16 cellular contexts compared by ENCODE assay signal in the genomic region with DNA sequence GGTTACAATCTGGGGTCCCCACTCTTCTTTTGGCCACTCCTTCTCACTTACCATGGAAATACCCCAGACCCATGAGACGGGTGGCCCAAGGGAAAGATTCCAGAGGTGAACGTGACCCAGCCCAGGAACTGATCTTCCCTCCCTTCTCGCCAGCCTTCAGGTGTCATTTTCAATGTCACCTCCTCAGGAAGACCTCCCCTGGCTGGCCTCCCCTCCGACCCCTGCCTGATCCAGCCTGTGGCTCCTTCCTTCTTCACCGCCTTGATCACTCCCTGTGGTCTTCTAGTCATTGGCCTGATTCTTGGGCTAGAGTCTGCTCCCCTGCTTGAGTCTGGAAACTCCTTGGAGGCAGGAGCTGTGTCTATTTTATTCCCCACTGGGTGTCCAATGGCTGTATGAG.
A peak's percentile ranks its signal among the peaks of the same experiment; 100 is the strongest.
DNase-seq lines count a peak whose midpoint lies in the region; ATAC-seq, FAIRE-seq and TF ChIP-seq lines count a peak whose summit lies in the region.
"Had no signal": no experiment of that assay in that cellular context is flagged by ENCODE, and none has a peak within 500 bp of the region (broad histone marks: within the 10 kb centered on the region; RNA-seq: fewer than 3 reads in every experiment).

No MANE protein-coding gene starts in this region.

- no peak overlapping the region for H3K9ac ChIP-seq in endodermal cell (ENCODE audit: extremely low read depth, low read length, poor library complexity, severe bottlenecking)

- no peaks in the 10 kb centered on the region for H3K9me3 Mint-ChIP-seq in endodermal cell
- H3K9me3 Mint-ChIP-seq in activated naive CD8-positive, alpha-beta T cell treated with anti-CD3 and anti-CD28 coated beads, Interleukin-2, amount 50 U/mL, for 24 hours: no peaks in the 10 kb centered on the region

- peak overlapping the region; percentile 32 for H3K27ac Mint-ChIP-seq in endodermal cell
- no peak overlapping the region for H3K27ac Mint-ChIP-seq in activated naive CD8-positive, alpha-beta T cell treated with anti-CD3 and anti-CD28 coated beads, Interleukin-2, amount 50 U/mL, for 24 hours

- WGBS in endodermal cell (ENCODE audit: insufficient coverage in 1 of 2, insufficient read length in 1 of 2), 2 experiments: 89 to 94% methylated on average over 4 to 5 of the region's 5 CpGs
- 71 to 82% (median 72%) methylated on average over 5 of the region's 5 CpGs for WGBS in small intestine, 3 donors

- intact Hi-C loops in Right ventricle myocardium superior (cut with DNase I): no loop called here
- intact Hi-C loops in left colon (cut with DNase I, micrococcal nuclease): no loop called here

- no peak for DNase-seq in right atrium auricular region (ENCODE audit: low spot score)
- DNase-seq in Right ventricle myocardium superior: no peak
- peak; percentile 42 for DNase-seq in endodermal cell
- DNase-seq in omental fat pad (ENCODE audit: low spot score): peak; percentile 17
- DNase-seq in medulla oblongata (ENCODE audit: extremely low spot score): no peak
- DNase-seq in activated naive CD8-positive, alpha-beta T cell treated with anti-CD3 and anti-CD28 coated beads, Interleukin-2, amount 50 U/mL, for 24 hours: no peak
- no peak for DNase-seq in left colon
- no peak for DNase-seq in small intestine
- DNase-seq: DMS53, NCI-H1436, NCI-H2029 treated with DMSO at 0.1 percent for 48 hours, NCI-H510A treated with DMSO at 0.1 percent for 48 hours had no signal

- H3K27me3 ChIP-seq in right atrium auricular region: no peaks in the 10 kb centered on the region
- H3K27me3 ChIP-seq in endodermal cell (ENCODE audit: control insufficient read depth, insufficient read depth, low read length, poor library complexity, severe bottlenecking): no peaks in the 10 kb centered on the region
- no peaks in the 10 kb centered on the region for H3K27me3 ChIP-seq in small intestine (ENCODE audit: control insufficient read depth in 2 of 2, insufficient read depth in 2 of 2, low read length in 2 of 2)

- no peak overlapping the region for H3K4me3 Mint-ChIP-seq in endodermal cell
- H3K4me3 Mint-ChIP-seq in activated naive CD8-positive, alpha-beta T cell treated with anti-CD3 and anti-CD28 coated beads, Interleukin-2, amount 50 U/mL, for 24 hours: no peak overlapping the region

- no peak for TF ChIP-seq CTCF in right atrium auricular region (IDR thresholded peaks at IDR 0.05)
- TF ChIP-seq CTCF in endodermal cell (conservative IDR thresholded peaks at IDR 0.05): no peak
- no peak for TF ChIP-seq CTCF in omental fat pad (IDR thresholded peaks at IDR 0.05)

- peaks cover 8% of the 10 kb centered on the region for H3K36me3 Mint-ChIP-seq in endodermal cell (ENCODE audit: low read depth)
- H3K36me3 Mint-ChIP-seq in activated naive CD8-positive, alpha-beta T cell treated with anti-CD3 and anti-CD28 coated beads, Interleukin-2, amount 50 U/mL, for 24 hours (ENCODE audit: low read depth): no peaks in the 10 kb centered on the region

- H3K27ac ChIP-seq in right atrium auricular region: peak overlapping the region; percentile 83 to 89
- no peak overlapping the region for H3K27ac ChIP-seq in endodermal cell (ENCODE audit: low read depth, low read length)
- no peak overlapping the region for H3K27ac ChIP-seq in small intestine (ENCODE audit: low read depth in 1 of 2, low read length in 1 of 2)
- H3K27ac ChIP-seq: HL-60 had no signal

- H3K4me3 ChIP-seq in right atrium auricular region: no peak overlapping the region
- no peak overlapping the region for H3K4me3 ChIP-seq in endodermal cell (ENCODE audit: low read length)
- no peak overlapping the region for H3K4me3 ChIP-seq in small intestine (ENCODE audit: low read depth in 1 of 2, low read length in 2 of 2)
- H3K4me3 ChIP-seq: K562 had no signal

- peaks cover 34% of the 10 kb centered on the region for H3K4me1 Mint-ChIP-seq in endodermal cell
- H3K4me1 Mint-ChIP-seq in activated naive CD8-positive, alpha-beta T cell treated with anti-CD3 and anti-CD28 coated beads, Interleukin-2, amount 50 U/mL, for 24 hours: peaks cover 4% of the 10 kb centered on the region

- H3K9me3 ChIP-seq in right atrium auricular region (no peaks in the 10 kb centered on the region), endodermal cell (ENCODE audit: control insufficient read depth, low read length) (no peaks in the 10 kb centered on the region), small intestine (ENCODE audit: control insufficient read depth, low read depth) (no peaks in the 10 kb centered on the region)
- H3K9me3 ChIP-seq: Caco-2 had no signal

- ATAC-seq in Right ventricle myocardium superior (ENCODE audit: poor library complexity) (no peak), omental fat pad (ENCODE audit: low FRiP score) (no peak), left colon (no peak)
- no peak for ATAC-seq in activated naive CD8-positive, alpha-beta T cell treated with anti-CD3 and anti-CD28 coated beads, Interleukin-2, amount 50 U/mL, for 24 hours
- ATAC-seq: K562 had no signal

- peaks cover 0 to 42% of the 10 kb centered on the region in 2 donors for H3K4me1 ChIP-seq in right atrium auricular region
- peaks cover 26% of the 10 kb centered on the region for H3K4me1 ChIP-seq in endodermal cell (ENCODE audit: control insufficient read depth, insufficient read depth, low read length)
- H3K4me1 ChIP-seq in small intestine (ENCODE audit: control insufficient read depth in 2 of 2, insufficient read depth in 1 of 2, low read depth in 1 of 2, low read length in 1 of 2): peaks cover 2 to 3% of the 10 kb centered on the region in 2 donors

- FAIRE-seq in small intestine (lab: Jason Lieb, UNC): no peak
- FAIRE-seq: K562, RCC 7860 had no signal

- H3K36me3 ChIP-seq in right atrium auricular region (no peaks in the 10 kb centered on the region), endodermal cell (ENCODE audit: control insufficient read depth, insufficient read depth, low read length) (peaks cover 5% of the 10 kb centered on the region), small intestine (ENCODE audit: control insufficient read depth in 2 of 2, insufficient read depth in 2 of 2, low read length in 2 of 2) (no peaks in the 10 kb centered on the region)

- peaks cover 5% of the 10 kb centered on the region for H3K27me3 Mint-ChIP-seq in endodermal cell (ENCODE audit: insufficient read depth)
- H3K27me3 Mint-ChIP-seq in activated naive CD8-positive, alpha-beta T cell treated with anti-CD3 and anti-CD28 coated beads, Interleukin-2, amount 50 U/mL, for 24 hours: peaks cover 25% of the 10 kb centered on the region

Comparison
In these comparisons a context has a peak if more than half of its experiments do, and no peak if none do; other contexts are left out.
1. DNase-seq: peak in endodermal cell (single experiment) and omental fat pad (single experiment); none in right atrium auricular region (single experiment), Right ventricle myocardium superior (single experiment), medulla oblongata (single experiment), activated naive CD8-positive, alpha-beta T cell treated with anti-CD3 and anti-CD28 coated beads, Interleukin-2, amount 50 U/mL, for 24 hours (single experiment), left colon (0 of 2) and small intestine (single experiment).
2. H3K27ac ChIP-seq: peak in right atrium auricular region (2 of 2); none in endodermal cell (single experiment) and small intestine (0 of 2).